ENCODE assay signal across 14 cellular contexts in the genomic region with DNA sequence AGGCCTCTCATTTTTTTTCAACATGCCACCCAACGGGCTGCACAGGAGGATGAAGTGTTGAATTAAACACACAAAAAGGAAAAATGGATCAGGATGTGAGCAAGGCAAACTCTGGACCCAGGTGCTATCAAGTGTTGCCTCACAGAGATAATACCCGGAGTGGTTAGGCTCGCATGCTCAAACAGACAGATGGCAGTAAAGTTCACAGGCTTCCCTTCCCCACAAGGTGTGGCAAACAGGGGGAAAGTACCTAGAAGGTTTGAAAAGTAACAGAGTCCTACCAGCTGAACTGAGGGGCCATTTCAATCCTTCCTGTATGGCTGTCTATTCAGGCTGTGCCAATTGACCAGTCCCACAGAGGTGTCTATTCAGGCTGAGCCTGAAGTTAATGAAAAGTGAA.
DNase-seq lines count a peak whose midpoint lies in the region; ATAC-seq and TF ChIP-seq lines count a peak whose summit lies in the region.
"Had no signal": no experiment of that assay in that cellular context is flagged by ENCODE, and none has a peak within 500 bp of the region (broad histone marks: within the 10 kb centered on the region; RNA-seq: fewer than 3 reads in every experiment).

No MANE protein-coding gene starts in this region.

- no peak for TF ChIP-seq CTCF in mucosa of descending colon (IDR thresholded peaks at IDR 0.05)

- H3K4me3 ChIP-seq in mucosa of descending colon, result no peak overlapping the region
- H3K4me3 ChIP-seq: dorsolateral prefrontal cortex had no signal

- H3K9me3 ChIP-seq in mucosa of descending colon, result peaks cover 5% of the 10 kb centered on the region

- ATAC-seq in GM18873 (IDR thresholded peaks at IDR 0.05; ENCODE audit: low FRiP score, unreplicated experiment) (peak; percentile 56), HG02588 (IDR thresholded peaks at IDR 0.05; ENCODE audit: unreplicated experiment) (peak; percentile 57), HG03460 (IDR thresholded peaks at IDR 0.05; ENCODE audit: unreplicated experiment) (peak; percentile 75), mucosa of descending colon (peak; percentile 95)
- ATAC-seq: natural killer cell, PC-3, right cardiac atrium had no signal

- no peaks in the 10 kb centered on the region for H3K4me1 ChIP-seq in mucosa of descending colon (ENCODE audit: low read depth)

- DNase-seq in mucosa of descending colon (peak in 1 of 3 donors; percentile 39), NCI-H2171 treated with DMSO at 0.1 percent for 48 hours (lab: John Stamatoyannopoulos, UW) (no peak), HCEC 1CT (no peak)
- DNase-seq in stimulated activated CD4-positive, alpha-beta T cell treated with anti-CD3 and anti-CD28 coated beads, Interleukin-2, amount 100 ng/mL, for 24 hours, result no peak
- DNase-seq in stimulated activated naive CD4-positive, alpha-beta T cell treated with Interleukin-2 at 50 U/mL for 16 hours (lab: John Stamatoyannopoulos, UW), result no peak
- DNase-seq: activated naive CD4-positive, alpha-beta T cell; brain microvascular endothelial cell; dorsolateral prefrontal cortex; natural killer cell; PC-3; right cardiac atrium had no signal

- no peaks in the 10 kb centered on the region for H3K36me3 ChIP-seq in mucosa of descending colon (ENCODE audit: low read depth)
- H3K36me3 ChIP-seq: brain microvascular endothelial cell had no signal

- intact Hi-C loops in mucosa of descending colon (cut with DNase I, micrococcal nuclease), result no loop called here
